Comparison of ENCODE assay signal across 18 cellular contexts in genomic region chrX:109926743-109927662, GRCh38.
"Had no signal": no experiment of that assay in that cellular context is flagged by ENCODE, and none has a peak within 500 bp of the region (broad histone marks: within the 10 kb centered on the region; RNA-seq: fewer than 3 reads in every experiment).

No MANE protein-coding gene starts in this region.

- H3K27me3 ChIP-seq: body of pancreas, foreskin keratinocyte, tibial nerve, vagina had no signal

- ATAC-seq: activated CD8-positive, alpha-beta T cell treated with anti-CD3 and anti-CD28 coated beads, Interleukin-2, amount 10 ng/mL, durations not matched to agents 7 days and 5 days; body of pancreas; foreskin keratinocyte; lower lobe of right lung; pancreas; WTC11 had no signal

- DNase-seq: activated CD4-positive, alpha-beta T cell treated with anti-CD3 and anti-CD28 coated beads for 4 hours; activated CD8-positive, alpha-beta memory T cell treated with anti-CD3 and anti-CD28 coated beads, Interleukin-2, amount 50 U/mL, for 4 hours; activated CD8-positive, alpha-beta T cell treated with anti-CD3 and anti-CD28 coated beads, Interleukin-2, amount 10 ng/mL, durations not matched to agents 7 days and 5 days; activated gamma-delta T cell treated with Interleukin-2 at 50 U/mL for 16 hours; body of pancreas; central memory CD4-positive, alpha-beta T cell; effector memory CD4-positive, alpha-beta T cell; foreskin keratinocyte; immature natural killer cell; lower lobe of right lung; pancreas; small intestine; stimulated activated CD4-positive, alpha-beta T cell treated with anti-CD3 and anti-CD28 coated beads, Interleukin-4, amount 100 ng/mL, for 24 hours; stimulated activated naive CD4-positive, alpha-beta T cell; T-helper 1 cell had no signal

- H3K9me3 ChIP-seq: body of pancreas, lower lobe of right lung, pancreas, tibial nerve, vagina had no signal

- H3K4me3 ChIP-seq: body of pancreas, lower lobe of right lung, pancreas, tibial nerve, vagina had no signal

- H3K36me3 ChIP-seq: lower lobe of right lung, pancreas, tibial nerve, vagina had no signal

- H3K4me1 ChIP-seq: body of pancreas, foreskin keratinocyte, lower lobe of right lung, pancreas, tibial nerve, vagina had no signal

- H3K27ac ChIP-seq: body of pancreas, foreskin keratinocyte, lower lobe of right lung, pancreas, tibial nerve, vagina had no signal
